Comparison of ENCODE assay signal across 8 cellular contexts in genomic region chr12:123232472-123232806, GRCh38.
DNase-seq lines count a peak whose midpoint lies in the region; ATAC-seq and TF ChIP-seq lines count a peak whose summit lies in the region.

No MANE protein-coding gene starts in this region.

- peak overlapping the region; percentile 66 for H3K9ac ChIP-seq in muscle layer of colon (ENCODE audit: low read length)

- H3K9me3 ChIP-seq in muscle layer of colon (ENCODE audit: low read length): no peaks in the 10 kb centered on the region

- H3K27me3 ChIP-seq in muscle layer of colon (ENCODE audit: control insufficient read depth in 1 of 2, insufficient read depth in 2 of 2, low read length in 2 of 2): no peaks in the 10 kb centered on the region

- peak overlapping the region; percentile 94 for H3K27ac ChIP-seq in muscle layer of colon (ENCODE audit: low read depth, low read length)

- peak overlapping the region; percentile 96 for H3K4me3 ChIP-seq in LNCaP clone FGC (ENCODE audit: low read depth, low read length)
- H3K4me3 ChIP-seq in muscle layer of colon (ENCODE audit: low read depth in 1 of 2, low read length in 2 of 2): peak overlapping the region; percentile 91 to 96

- ATAC-seq in HG02973 (IDR thresholded peaks at IDR 0.05; ENCODE audit: unreplicated experiment) (no peak), HG03432 (IDR thresholded peaks at IDR 0.05; ENCODE audit: unreplicated experiment) (no peak), HG02588 (IDR thresholded peaks at IDR 0.05; ENCODE audit: unreplicated experiment) (no peak)

- DNase-seq in COLO829 (ENCODE audit: low spot score) (peak; percentile 23), LNCaP clone FGC (ENCODE audit: low read depth) (no peak), dedifferentiated amniotic fluid mesenchymal stem cell (ENCODE audit: extremely low spot score) (peak; percentile 22), NCI-H1092 (lab: John Stamatoyannopoulos, UW) (no peak)

- TF ChIP-seq CTCF in LNCaP clone FGC (IDR thresholded peaks at IDR 0.05; ENCODE audit: control insufficient read depth, extremely low read depth, insufficient read depth): no peak

- peaks cover 23% of the 10 kb centered on the region for H3K4me1 ChIP-seq in muscle layer of colon (ENCODE audit: insufficient read depth, low read length)

- peaks cover under 1% of the 10 kb centered on the region for H3K36me3 ChIP-seq in muscle layer of colon (ENCODE audit: insufficient read depth, low read length)

Comparison
In these comparisons a context has a peak if more than half of its experiments do, and no peak if none do; other contexts are left out.
1. DNase-seq: peak in COLO829 (single experiment) and dedifferentiated amniotic fluid mesenchymal stem cell (single experiment); none in LNCaP clone FGC (single experiment) and NCI-H1092 (single experiment).